ENCODE assay signal across 6 cellular contexts in genomic region chr15:90264649-90265048, GRCh38. TPM values are rescaled to one million over a fixed set of nuclear protein-coding genes. Genes with fewer than 3 reads are reported as not detected.
DNase-seq lines count a peak whose midpoint lies in the region; ATAC-seq, FAIRE-seq and TF ChIP-seq lines count a peak whose summit lies in the region.

No MANE protein-coding gene starts in this region.

- no peak for TF ChIP-seq POLR2A in GM12892 (IDR thresholded peaks at IDR 0.05; ENCODE audit: low read depth, low read length)

- H3K27me3 ChIP-seq in MG63 (no peaks in the 10 kb centered on the region), mucosa of stomach (ENCODE audit: control insufficient read depth, insufficient read depth, low read length) (no peaks in the 10 kb centered on the region)

- DNase-seq in MG63 = peak; percentile 34
- peak; percentile 33 for DNase-seq in activated naive CD8-positive, alpha-beta T cell treated with anti-CD3 and anti-CD28 coated beads, Interleukin-2, amount 10 ng/mL, durations not matched to agents 7 days and 5 days
- no peak for DNase-seq in D341Med (ENCODE audit: low spot score)
- DNase-seq in middle frontal gyrus (ENCODE audit: extremely low spot score, low spot score) = no peak
- no peak for DNase-seq in GM12892 (ENCODE audit: insufficient read length)

- peaks cover 27% of the 10 kb centered on the region for H3K4me1 Mint-ChIP-seq in activated naive CD8-positive, alpha-beta T cell treated with anti-CD3 and anti-CD28 coated beads, Interleukin-2, amount 10 ng/mL, durations not matched to agents 7 days and 5 days

- H3K27ac Mint-ChIP-seq in activated naive CD8-positive, alpha-beta T cell treated with anti-CD3 and anti-CD28 coated beads, Interleukin-2, amount 10 ng/mL, durations not matched to agents 7 days and 5 days = peak overlapping the region; percentile 98

- peak overlapping the region; percentile 96 for H3K4me3 Mint-ChIP-seq in activated naive CD8-positive, alpha-beta T cell treated with anti-CD3 and anti-CD28 coated beads, Interleukin-2, amount 10 ng/mL, durations not matched to agents 7 days and 5 days

- H3K27me3 Mint-ChIP-seq in activated naive CD8-positive, alpha-beta T cell treated with anti-CD3 and anti-CD28 coated beads, Interleukin-2, amount 10 ng/mL, durations not matched to agents 7 days and 5 days = no peaks in the 10 kb centered on the region

- H3K36me3 Mint-ChIP-seq in activated naive CD8-positive, alpha-beta T cell treated with anti-CD3 and anti-CD28 coated beads, Interleukin-2, amount 10 ng/mL, durations not matched to agents 7 days and 5 days = peaks cover 9% of the 10 kb centered on the region

- peaks cover 15% of the 10 kb centered on the region for H3K36me3 ChIP-seq in MG63
- no peaks in the 10 kb centered on the region for H3K36me3 ChIP-seq in mucosa of stomach (ENCODE audit: control insufficient read depth, insufficient read depth, low read length)

- peaks cover 19% of the 10 kb centered on the region for H3K4me1 ChIP-seq in mucosa of stomach (ENCODE audit: control insufficient read depth, insufficient read depth, low read length)

- H3K4me3 ChIP-seq in MG63 = peak overlapping the region; percentile 92
- peak overlapping the region; percentile 81 for H3K4me3 ChIP-seq in mucosa of stomach (ENCODE audit: low read length)

- H3K9me3 ChIP-seq in MG63 (no peaks in the 10 kb centered on the region), mucosa of stomach (ENCODE audit: control insufficient read depth, low read length) (no peaks in the 10 kb centered on the region)

- ATAC-seq in activated naive CD8-positive, alpha-beta T cell treated with anti-CD3 and anti-CD28 coated beads, Interleukin-2, amount 10 ng/mL, durations not matched to agents 7 days and 5 days (ENCODE audit: low read depth) = no peak

- POLR2A ChIA-PET in activated naive CD8-positive, alpha-beta T cell treated with anti-CD3 and anti-CD28 coated beads, Interleukin-2, amount 10 ng/mL, durations not matched to agents 7 days and 5 days (lab: Charles Lee) = interaction anchor here (2.8 kb wide), 1 partner anchor 31 kb away, joined by 9 read pairs; the partner anchor contains the start of genes CIB1 and GDPGP1

- no peak for FAIRE-seq in GM12892 (lab: Jason Lieb, UNC)

- peak overlapping the region; percentile 91 for H3K9ac ChIP-seq in mucosa of stomach (ENCODE audit: low read length)

- no peaks in the 10 kb centered on the region for H3K9me3 Mint-ChIP-seq in activated naive CD8-positive, alpha-beta T cell treated with anti-CD3 and anti-CD28 coated beads, Interleukin-2, amount 10 ng/mL, durations not matched to agents 7 days and 5 days

RNA-seq across cellular contexts. Expression of gene NGRN, which starts 0.8 kb away (rescaled TPM):
- 83.1 and 134 TPM in 2 replicates for total RNA-seq in MG63 (2014; rRNA removed; shearing (Covaris generic); ENCODE audit: low replicate concordance)
- total RNA-seq in activated naive CD8-positive, alpha-beta T cell treated with anti-CD3 and anti-CD28 coated beads, Interleukin-2, amount 10 ng/mL, durations not matched to agents 7 days and 5 days = 10 to 100 TPM; 34.3 to 35.8 TPM
- 14.8 TPM for polyA plus RNA-seq in GM12892 (2012; ENCODE audit: missing spikeins)

RNA-seq across cellular contexts. Expression of gene TTLL13, which starts 15.3 kb away (rescaled TPM):
- 0.07 TPM in 1 of 2 replicates, not detected in the other for total RNA-seq in MG63 (2014; rRNA removed; shearing (Covaris generic); ENCODE audit: low replicate concordance)
- 1 to 10 TPM in 1 of 2 experiments, under 1 TPM in 1; 0.47 to 1.5 TPM for total RNA-seq in activated naive CD8-positive, alpha-beta T cell treated with anti-CD3 and anti-CD28 coated beads, Interleukin-2, amount 10 ng/mL, durations not matched to agents 7 days and 5 days
- polyA plus RNA-seq in GM12892 (2012; ENCODE audit: missing spikeins) = 0.23 TPM

RNA-seq across cellular contexts. Expression of gene GDPGP1, which starts 30.6 kb away (rescaled TPM):
- total RNA-seq in MG63 (2014; rRNA removed; shearing (Covaris generic); ENCODE audit: low replicate concordance) = 0.86 and 6.4 TPM in 2 replicates
- 10 to 100 TPM; 10.2 to 10.3 TPM for total RNA-seq in activated naive CD8-positive, alpha-beta T cell treated with anti-CD3 and anti-CD28 coated beads, Interleukin-2, amount 10 ng/mL, durations not matched to agents 7 days and 5 days
- polyA plus RNA-seq in GM12892 (2012; ENCODE audit: missing spikeins) = 3.2 TPM

RNA-seq across cellular contexts. Expression of gene CIB1, which starts 30.9 kb away (rescaled TPM):
- 48.7 and 158 TPM in 2 replicates for total RNA-seq in MG63 (2014; rRNA removed; shearing (Covaris generic); ENCODE audit: low replicate concordance)
- total RNA-seq in activated naive CD8-positive, alpha-beta T cell treated with anti-CD3 and anti-CD28 coated beads, Interleukin-2, amount 10 ng/mL, durations not matched to agents 7 days and 5 days = 100 to 1,000 TPM; 129 to 130 TPM
- 82.3 TPM for polyA plus RNA-seq in GM12892 (2012; ENCODE audit: missing spikeins)

Comparison
In these comparisons a context has a peak if more than half of its experiments do, and no peak if none do; other contexts are left out.
1. DNase-seq: peak in MG63 (single experiment) and activated naive CD8-positive, alpha-beta T cell treated with anti-CD3 and anti-CD28 coated beads, Interleukin-2, amount 10 ng/mL, durations not matched to agents 7 days and 5 days (single experiment); none in D341Med (single experiment), middle frontal gyrus (single experiment) and GM12892 (single experiment).